ENCODE assay signal across 9 cellular contexts in genomic region chr6:24193364-24193763, GRCh38.
"Had no signal": no experiment of that assay in that cellular context is flagged by ENCODE, and none has a peak within 500 bp of the region (broad histone marks: within the 10 kb centered on the region; RNA-seq: fewer than 3 reads in every experiment).

No MANE protein-coding gene starts in this region.

- H3K4me3 Mint-ChIP-seq: HFFc6 had no signal

- H3K36me3 ChIP-seq: HAP-1 had no signal

- H2AFZ ChIP-seq: GM23248 had no signal

- H3K27ac ChIP-seq: GM23248, HL-60 had no signal

- H3K27ac Mint-ChIP-seq: HFFc6 had no signal

- H3K4me1 ChIP-seq: HAP-1 had no signal

- H3K9me3 ChIP-seq: HAP-1 had no signal

- H3K4me3 ChIP-seq: GM23248, HAP-1, K562 had no signal

- DNase-seq: GM23248, GOT3, H7, HFFc6, IMR-90, KG1 had no signal
